ENCODE assay signal across 23 cellular contexts in the genomic region with DNA sequence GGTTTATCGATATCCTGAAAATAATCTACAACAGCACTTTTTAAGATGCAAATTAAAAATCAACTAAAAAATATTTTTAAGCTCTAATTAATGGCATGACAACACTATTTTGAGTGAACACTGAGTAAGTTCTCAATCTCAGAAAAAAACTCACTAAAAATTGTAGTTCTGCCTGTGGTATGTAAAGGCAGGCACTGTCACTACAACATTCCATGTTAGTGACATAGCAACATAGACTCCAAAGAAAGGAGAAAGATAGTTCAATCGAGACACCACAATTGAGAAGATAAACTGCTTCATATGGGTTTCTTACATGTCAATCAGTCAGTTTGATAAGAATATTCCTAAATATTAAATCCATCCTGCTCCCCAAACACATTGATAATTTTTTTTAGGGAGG. TPM values are rescaled to one million over a fixed set of nuclear protein-coding genes. Genes with fewer than 3 reads are reported as not detected.
DNase-seq lines count a peak whose midpoint lies in the region; ATAC-seq, FAIRE-seq and TF ChIP-seq lines count a peak whose summit lies in the region.
"Had no signal": no experiment of that assay in that cellular context is flagged by ENCODE, and none has a peak within 500 bp of the region (broad histone marks: within the 10 kb centered on the region; RNA-seq: fewer than 3 reads in every experiment).

No MANE protein-coding gene starts in this region.

- no peaks in the 10 kb centered on the region for H3K27me3 ChIP-seq in GM23338 (ENCODE audit: insufficient read depth)
- no peaks in the 10 kb centered on the region for H3K27me3 ChIP-seq in astrocyte (ENCODE audit: insufficient read depth, low read length)
- no peaks in the 10 kb centered on the region for H3K27me3 ChIP-seq in mesendoderm (ENCODE audit: insufficient read depth, low read length, poor library complexity)
- H3K27me3 ChIP-seq in HepG2 (ENCODE audit: control insufficient read depth in 1 of 2, insufficient read depth in 2 of 2, low read length in 2 of 2) = no peaks in the 10 kb centered on the region
- H3K27me3 ChIP-seq: BE2C, SJCRH30 had no signal

- H3F3A ChIP-seq in GM23338 (replicated peaks; ENCODE audit: low read depth) = no peaks in the 10 kb centered on the region

- H3K79me2 ChIP-seq in GM23338 (replicated peaks; ENCODE audit: insufficient read depth) = no peaks in the 10 kb centered on the region
- peaks cover 3% of the 10 kb centered on the region for H3K79me2 ChIP-seq in astrocyte (ENCODE audit: insufficient read depth, low read length)
- no peaks in the 10 kb centered on the region for H3K79me2 ChIP-seq in mesendoderm (ENCODE audit: control insufficient read depth, insufficient read depth, low read length)
- no peaks in the 10 kb centered on the region for H3K79me2 ChIP-seq in HepG2 (ENCODE audit: insufficient read depth, low read length)

- no peak overlapping the region for H3K4me3 ChIP-seq in GM23338
- no peak overlapping the region for H3K4me3 ChIP-seq in astrocyte (ENCODE audit: insufficient read depth, low read depth, low read length)
- no peak overlapping the region for H3K4me3 ChIP-seq in mesendoderm (ENCODE audit: low read length)
- H3K4me3 ChIP-seq in HepG2 (replicated peaks in 1 of 3; ENCODE audit: insufficient read depth in 1 of 3, low read depth in 2 of 3, low read length in 3 of 3) = no peak overlapping the region
- H3K4me3 ChIP-seq: PC-9, SJCRH30 had no signal

- TF ChIP-seq CTCF in GM23338 (conservative IDR thresholded peaks at IDR 0.05; ENCODE audit: low read depth in 2 of 2) (no peak), astrocyte (IDR thresholded peaks at IDR 0.05; ENCODE audit: insufficient read depth, low read depth, low read length) (no peak), HepG2 (CRISPR knock-in tag; IDR thresholded peaks at IDR 0.05) (no peak)

- H3K23ac ChIP-seq in mesendoderm (ENCODE audit: low read length) = no peak overlapping the region

- no peaks in the 10 kb centered on the region for H3K9me3 ChIP-seq in astrocyte (ENCODE audit: insufficient read depth, low read depth, low read length)
- no peaks in the 10 kb centered on the region for H3K9me3 ChIP-seq in HepG2 (ENCODE audit: low read length)
- H3K9me3 ChIP-seq: BE2C, SJCRH30 had no signal

- H4K20me1 ChIP-seq in GM23338 (replicated peaks; ENCODE audit: insufficient read depth) (no peaks in the 10 kb centered on the region), astrocyte (ENCODE audit: insufficient read depth, low read length) (no peaks in the 10 kb centered on the region), HepG2 (ENCODE audit: insufficient read depth, low read length) (no peaks in the 10 kb centered on the region)

- POLR2A ChIA-PET in HepG2 (lab: Yijun Ruan, JAX) = no interaction called here

- no CpG with 5 or more reads among the region's 2 CpGs for WGBS in mesendoderm (ENCODE audit: extremely low coverage, insufficient coverage, low lambda C conversion rate)
- WGBS in HepG2 (ENCODE audit: low lambda C conversion rate) = 2% methylated on average over 2 of the region's 2 CpGs

- no peaks in the 10 kb centered on the region for H3K9me3 Mint-ChIP-seq in GM23338
- H3K9me3 Mint-ChIP-seq in astrocyte (ENCODE audit: unreplicated experiment) = peaks cover 3% of the 10 kb centered on the region

- CTCF ChIA-PET in HepG2 (lab: Yijun Ruan, JAX; ENCODE audit: low intra/inter-chr PET ratio, low total read pairs) = no interaction called here

- peaks cover 3% of the 10 kb centered on the region for H3K27me3 Mint-ChIP-seq in GM23338 (ENCODE audit: insufficient read depth, low read depth, poor library complexity)
- no peaks in the 10 kb centered on the region for H3K27me3 Mint-ChIP-seq in astrocyte (ENCODE audit: low read depth, unreplicated experiment)

- 0 out of 2 replicates have a peak overlapping the region, but pooled peaks have one; percentile 7 for H3K27ac Mint-ChIP-seq in GM23338
- peak overlapping the region; percentile 26 for H3K27ac Mint-ChIP-seq in astrocyte (ENCODE audit: unreplicated experiment)
- H3K27ac Mint-ChIP-seq: CD14-positive monocyte had no signal

- DNase-seq in GM23338 (ENCODE audit: low spot score) (no peak), astrocyte (ENCODE audit: low read depth) (no peak), mesendoderm (peak; percentile 36), sciatic nerve (ENCODE audit: low spot score) (no peak), HT-29 (ENCODE audit: low spot score) (no peak), germinal center (ENCODE audit: low spot score) (no peak), A172 (ENCODE audit: low spot score) (no peak), HepG2 (ENCODE audit: low spot score) (no peak)
- DNase-seq: BE2C, Calu3, DMS79 treated with DMSO at 0.1 percent for 48 hours, KG1, MM.1S, NCI-H1694, NCI-H2029 treated with DMSO at 0.1 percent for 48 hours, NCI-H446 treated with DMSO at 0.1 percent for 48 hours, NCI-H526 treated with DMSO at 0.1 percent for 48 hours, SJCRH30 had no signal

- no peaks in the 10 kb centered on the region for H3K9me2 ChIP-seq in GM23338 (ENCODE audit: insufficient read depth)

- H3K4me1 Mint-ChIP-seq in GM23338 (peaks cover 20% of the 10 kb centered on the region; the same call in 2 of the 3 replicates), astrocyte (ENCODE audit: low read depth, unreplicated experiment) (peaks cover 8% of the 10 kb centered on the region)
- H3K4me1 Mint-ChIP-seq: CD14-positive monocyte had no signal

- H3K27ac ChIP-seq in GM23338 (ENCODE audit: low read depth) (no peak overlapping the region), astrocyte (ENCODE audit: low read depth, low read length) (peak overlapping the region; percentile 8), mesendoderm (ENCODE audit: low read depth, low read length) (no peak overlapping the region), HepG2 (ENCODE audit: extremely low read length, insufficient read depth, low read length) (no peak overlapping the region)
- H3K27ac ChIP-seq: PC-9, SJCRH30 had no signal

- intact Hi-C loops in sciatic nerve (cut with DNase I) (no loop called here), HepG2 (cut with micrococcal nuclease; ENCODE audit: unreplicated experiment) (no loop called here)

- TF ChIP-seq POLR2A in HepG2 (IDR thresholded peaks at IDR 0.05; ENCODE audit: insufficient read depth in 1 of 2, low read depth in 2 of 2, low read length in 2 of 2) = no peak

- H2AFZ ChIP-seq in GM23338 (no peak overlapping the region), astrocyte (ENCODE audit: low read depth, low read length) (no peak overlapping the region), HepG2 (ENCODE audit: low read length) (no peak overlapping the region)
- H2AFZ ChIP-seq: PC-9 had no signal

- no peak overlapping the region for H2AK5ac ChIP-seq in mesendoderm (ENCODE audit: low read length)

- no peak overlapping the region for H3K56ac ChIP-seq in mesendoderm (ENCODE audit: low read length)

- no peak overlapping the region for H4K5ac ChIP-seq in mesendoderm (ENCODE audit: low read length)

- no peaks in the 10 kb centered on the region for H3K36me3 ChIP-seq in GM23338 (ENCODE audit: insufficient read depth)
- H3K36me3 ChIP-seq in astrocyte (ENCODE audit: insufficient read depth, low read length) = peaks cover 6% of the 10 kb centered on the region
- no peaks in the 10 kb centered on the region for H3K36me3 ChIP-seq in mesendoderm (ENCODE audit: control insufficient read depth, insufficient read depth, low read length)
- no peaks in the 10 kb centered on the region for H3K36me3 ChIP-seq in HepG2 (replicated peaks in 1 of 2; ENCODE audit: control insufficient read depth in 1 of 2, insufficient read depth in 2 of 2, low read length in 2 of 2)
- H3K36me3 ChIP-seq: BE2C had no signal

- H3K9ac ChIP-seq in astrocyte (ENCODE audit: low read length) (no peak overlapping the region), mesendoderm (ENCODE audit: low read length) (no peak overlapping the region), HepG2 (ENCODE audit: insufficient read depth, low read depth, low read length) (no peak overlapping the region)

- no peak overlapping the region for H2BK120ac ChIP-seq in mesendoderm (ENCODE audit: low read depth, low read length)

- no peak overlapping the region for H3K4ac ChIP-seq in mesendoderm (ENCODE audit: low read depth, low read length)

- H3K36me3 Mint-ChIP-seq in GM23338 (ENCODE audit: low read depth) = no peaks in the 10 kb centered on the region
- H3K36me3 Mint-ChIP-seq in astrocyte (ENCODE audit: low read depth, unreplicated experiment) = peaks cover 15% of the 10 kb centered on the region
- H3K36me3 Mint-ChIP-seq: CD14-positive monocyte had no signal

- H3K4me3 Mint-ChIP-seq in GM23338 = no peak overlapping the region
- H3K4me3 Mint-ChIP-seq in astrocyte (ENCODE audit: unreplicated experiment) = no peak overlapping the region
- H3K4me3 Mint-ChIP-seq: CD14-positive monocyte had no signal

- TF ChIP-seq EP300 in HepG2 (IDR thresholded peaks at IDR 0.05; ENCODE audit: low read depth in 2 of 2, low read length in 2 of 2) (no peak), HepG2 (CRISPR knock-in tag; IDR thresholded peaks at IDR 0.05; ENCODE audit: borderline replicate concordance) (no peak)

- no peaks in the 10 kb centered on the region for H3K79me1 ChIP-seq in mesendoderm (ENCODE audit: low read length)

- no peak overlapping the region for H2BK15ac ChIP-seq in mesendoderm (replicated peaks; ENCODE audit: low read depth)

- no peak for TF ChIP-seq RAD21 in HepG2 (CRISPR knock-in tag; IDR thresholded peaks at IDR 0.05)

- H3K4me1 ChIP-seq in GM23338 (ENCODE audit: insufficient read depth) (peaks cover 17% of the 10 kb centered on the region; the same call in 1 of the 2 replicates), astrocyte (ENCODE audit: insufficient read depth, low read length) (no peaks in the 10 kb centered on the region), mesendoderm (ENCODE audit: control insufficient read depth, low read depth, low read length) (no peaks in the 10 kb centered on the region), HepG2 (ENCODE audit: insufficient read depth, low read length) (no peaks in the 10 kb centered on the region)
- H3K4me1 ChIP-seq: BE2C, SJCRH30 had no signal

- ATAC-seq in GM23338 (no peak), sciatic nerve (peak; percentile 33), HepG2 (no peak)
- ATAC-seq: Right ventricle myocardium inferior had no signal

- no peak overlapping the region for H4K8ac ChIP-seq in mesendoderm (ENCODE audit: low read depth, low read length)

- FAIRE-seq in astrocyte (lab: Jason Lieb, UNC) (no peak), HepG2 (lab: Jason Lieb, UNC) (no peak)
- FAIRE-seq: GM12892, H54 had no signal

- H3K18ac ChIP-seq in mesendoderm (ENCODE audit: low read length) = no peak overlapping the region

- in situ Hi-C loops in HepG2 (cut with HindIII; ENCODE audit: extremely low pct_ligation_motif_present, low pct_unique_long_range_greater_than_20kb) = no loop called here

- H2BK5ac ChIP-seq in mesendoderm (ENCODE audit: low read length) = no peak overlapping the region

- BruUV-seq in HepG2 (replicated peaks; lab: Mats Ljungman, UMichigan) = no TSS peak

- H3K4me2 ChIP-seq in GM23338 (no peak overlapping the region), astrocyte (ENCODE audit: low read length) (no peak overlapping the region), mesendoderm (ENCODE audit: low read length) (no peak overlapping the region), HepG2 (ENCODE audit: low read depth, low read length) (no peak overlapping the region)
- H3K4me2 ChIP-seq: PC-9 had no signal

RNA-seq across cellular contexts. Expression of a gene that starts 38.0 kb away (rescaled TPM):
- total RNA-seq in GM23338 (2014; rRNA removed; shearing (Covaris generic)) = 4.0 and 6.3 TPM in 2 replicates
- polyA plus RNA-seq in GM23338 (2016; fragmentation: Nextera tagmentation; extraction: Ambion mirVana) = 0.39 and 1.2 TPM in 2 replicates
- total RNA-seq in astrocyte = 106 and 202 TPM in 2 replicates
- polyA plus RNA-seq in mesendoderm (2013, experiment 1 of 2) = 0.74 TPM
- 0.64 TPM for polyA plus RNA-seq in mesendoderm (2013, experiment 2 of 2)
- 275 TPM for total RNA-seq in sciatic nerve
- 0.05 TPM in 1 of 2 replicates, not detected in the other for total RNA-seq in HT-29 (2014; rRNA removed; shearing (Covaris generic))
- total RNA-seq in A172 (2014; rRNA removed; shearing (Covaris generic)) = 9.0 and 11.1 TPM in 2 replicates
- 0.02 TPM in 1 of 2 replicates, not detected in the other for total RNA-seq in HepG2 (2016; rRNA removed; fragmentation: Illumina TruSeq; extraction: Trizol)
- not detected in 2 replicates for total RNA-seq in HepG2 (2016; cell fraction: cytosol; rRNA removed; fragmentation: Illumina TruSeq; extraction: Trizol; ENCODE audit: low read depth)
- not detected in 2 replicates for total RNA-seq in HepG2 (2016; cell fraction: insoluble cytoplasmic fraction; rRNA removed; fragmentation: Illumina TruSeq; extraction: Trizol)
- not detected in 2 replicates for total RNA-seq in HepG2 (2016; cell fraction: membrane; rRNA removed; fragmentation: Illumina TruSeq; extraction: Trizol)
- total RNA-seq in HepG2 (2016; cell fraction: nucleus; rRNA removed; fragmentation: Illumina TruSeq; extraction: Trizol) = 0.06 TPM in 1 of 2 replicates, not detected in the other
- 0.20 TPM in 1 of 2 replicates, not detected in the other for polyA plus RNA-seq in HepG2 (2011; rRNA removed)
- polyA plus RNA-seq in HepG2 (2011; cell fraction: cytosol; rRNA removed) = 0.01 TPM in 1 of 2 replicates, not detected in the other
- 0.07 TPM in 1 of 2 replicates, not detected in the other for polyA plus RNA-seq in HepG2 (2011; cell fraction: nucleus; rRNA removed)
- 0.01 TPM in 1 of 2 replicates, not detected in the other for polyA plus RNA-seq in HepG2 (2012)
- polyA plus RNA-seq in HepG2 (2016; cell fraction: cytosol; fragmentation: Illumina TruSeq; extraction: Trizol; ENCODE audit: low read depth) = not detected in 2 replicates
- not detected in 2 replicates for polyA plus RNA-seq in HepG2 (2016; cell fraction: insoluble cytoplasmic fraction; fragmentation: Illumina TruSeq; extraction: Trizol; ENCODE audit: low read depth)
- polyA plus RNA-seq in HepG2 (2016; cell fraction: membrane; fragmentation: Illumina TruSeq; extraction: Trizol; ENCODE audit: low read depth) = not detected in 2 replicates
- polyA plus RNA-seq in HepG2 (2016; cell fraction: nucleus; fragmentation: Illumina TruSeq; extraction: Trizol; ENCODE audit: insufficient read depth, low read depth) = 0.12 TPM in 1 of 2 replicates, not detected in the other
- 328 TPM in 1 of 2 replicates, not detected in the other for polyA minus RNA-seq in HepG2 (2011; rRNA and poly(A)+ RNA removed; ENCODE audit: low replicate concordance)
- 0.79 and 2.3 TPM in 2 replicates for polyA minus RNA-seq in HepG2 (2011; cell fraction: cytosol; rRNA and poly(A)+ RNA removed)
- polyA minus RNA-seq in HepG2 (2011; cell fraction: nucleus; rRNA and poly(A)+ RNA removed) = 0.12 and 0.77 TPM in 2 replicates
- polyA plus RNA-seq: CD14-positive monocyte had no signal
